14 cellular contexts compared by ENCODE assay signal in genomic region chr1:38997901-38998190, GRCh38. TPM values are rescaled to one million over a fixed set of nuclear protein-coding genes. Genes with fewer than 3 reads are reported as not detected.
DNase-seq lines count a peak whose midpoint lies in the region; ATAC-seq and TF ChIP-seq lines count a peak whose summit lies in the region.
"Had no signal": no experiment of that assay in that cellular context is flagged by ENCODE, and none has a peak within 500 bp of the region (broad histone marks: within the 10 kb centered on the region; RNA-seq: fewer than 3 reads in every experiment).

No MANE protein-coding gene starts in this region.

- H3K27ac ChIP-seq in CD8-positive, alpha-beta memory T cell (ENCODE audit: low read depth, low read length), result no peak overlapping the region
- no peak overlapping the region for H3K27ac ChIP-seq in adrenal gland
- H3K27ac ChIP-seq: neutrophil had no signal

- H3K36me3 ChIP-seq in CD8-positive, alpha-beta memory T cell (ENCODE audit: insufficient read depth, low read length), result peaks cover 35% of the 10 kb centered on the region
- peaks cover 0 to 56% of the 10 kb centered on the region in 2 donors for H3K36me3 ChIP-seq in adrenal gland (replicated peaks in 1 of 2)

- H3K27me3 ChIP-seq in CD8-positive, alpha-beta memory T cell (ENCODE audit: insufficient read depth, low read length, poor library complexity, severe bottlenecking), result no peaks in the 10 kb centered on the region
- H3K27me3 ChIP-seq in adrenal gland, result no peaks in the 10 kb centered on the region
- H3K27me3 ChIP-seq: neutrophil had no signal

- TF ChIP-seq CTCF in adrenal gland (IDR thresholded peaks at IDR 0.05), result no peak

- peak overlapping the region in 7 of 8 donors; percentile 73 to 94 (median 86) for H3K27ac Mint-ChIP-seq in CD8-positive, alpha-beta memory T cell
- H3K27ac Mint-ChIP-seq in T-cell, result peak overlapping the region; percentile 93 to 96
- H3K27ac Mint-ChIP-seq: stimulated activated naive B cell treated with anti-CD40 and anti-IgM and Interleukin-4, amounts not matched to agents 10 μg/mL and 1 μg/mL and 100 μg/mL, for 72 hours had no signal

- H3K4me1 ChIP-seq in CD8-positive, alpha-beta memory T cell (ENCODE audit: insufficient read depth, low read length), result peaks cover 61% of the 10 kb centered on the region
- H3K4me1 ChIP-seq in adrenal gland (replicated peaks in 1 of 2), result peaks cover 12 to 38% of the 10 kb centered on the region in 2 donors

- intact Hi-C loops in adrenal gland (cut with DNase I), result no loop called here

- ATAC-seq in T-cell (replicated peaks in 1 of 4) (peak in 2 of 4 experiments; percentile 36 to 53), HG03108 (IDR thresholded peaks at IDR 0.05; ENCODE audit: unreplicated experiment) (no peak)
- ATAC-seq: stimulated activated naive B cell treated with anti-CD40 and anti-IgM and Interleukin-4, amounts not matched to agents 10 μg/mL and 1 μg/mL and 100 μg/mL, for 72 hours had no signal

- no peak for TF ChIP-seq POLR2A in adrenal gland (IDR thresholded peaks at IDR 0.05)

- no peaks in the 10 kb centered on the region for H3K9me3 Mint-ChIP-seq in CD8-positive, alpha-beta memory T cell
- no peaks in the 10 kb centered on the region for H3K9me3 Mint-ChIP-seq in T-cell
- H3K9me3 Mint-ChIP-seq: stimulated activated naive B cell treated with anti-CD40 and anti-IgM and Interleukin-4, amounts not matched to agents 10 μg/mL and 1 μg/mL and 100 μg/mL, for 72 hours had no signal

- peaks cover 54 to 79% (median 73%) of the 10 kb centered on the region in 3 donors for H3K4me1 Mint-ChIP-seq in CD8-positive, alpha-beta memory T cell
- peaks cover 56 to 74% (median 67%) of the 10 kb centered on the region in 3 donors for H3K4me1 Mint-ChIP-seq in T-cell

- H3K27me3 Mint-ChIP-seq in CD8-positive, alpha-beta memory T cell, result no peaks in the 10 kb centered on the region
- H3K27me3 Mint-ChIP-seq in T-cell, result no peaks in the 10 kb centered on the region
- H3K27me3 Mint-ChIP-seq: stimulated activated naive B cell treated with anti-CD40 and anti-IgM and Interleukin-4, amounts not matched to agents 10 μg/mL and 1 μg/mL and 100 μg/mL, for 72 hours had no signal

- 47 to 56% (median 49%) methylated on average over 3 of the region's 3 CpGs for WGBS in adrenal gland, 4 donors

- CTCF ChIA-PET in CD8-positive, alpha-beta memory T cell (lab: Charles Lee), result interaction anchor here (0.9 kb wide), 1 partner anchor 94 kb away, joined by 3 read pairs; no protein-coding TSS in a partner anchor
- CTCF ChIA-PET in T-cell (lab: Charles Lee), result interaction anchor here (0.6 to 1.2 kb wide), 4 partner anchors 9 to 261 kb away, joined by 3 to 5 read pairs (median 4); no protein-coding TSS in a partner anchor

- peaks cover 13 to 66% (median 18%) of the 10 kb centered on the region in 3 donors for H3K36me3 Mint-ChIP-seq in CD8-positive, alpha-beta memory T cell
- peaks cover 42% of the 10 kb centered on the region for H3K36me3 Mint-ChIP-seq in T-cell

- no peak overlapping the region for H3K4me3 ChIP-seq in CD8-positive, alpha-beta memory T cell (ENCODE audit: low read length)
- H3K4me3 ChIP-seq in adrenal gland, result no peak overlapping the region

- H3K4me3 Mint-ChIP-seq in CD8-positive, alpha-beta memory T cell, result peak overlapping the region; percentile 28 to 83 (median 79)
- peak overlapping the region; percentile 60 to 76 (median 63) for H3K4me3 Mint-ChIP-seq in T-cell
- H3K4me3 Mint-ChIP-seq: stimulated activated naive B cell treated with anti-CD40 and anti-IgM and Interleukin-4, amounts not matched to agents 10 μg/mL and 1 μg/mL and 100 μg/mL, for 72 hours had no signal

- no peak for DNase-seq in CD8-positive, alpha-beta memory T cell
- no peak for DNase-seq in T-cell
- peak; percentile 27 for DNase-seq in fibroblast of the conjunctiva (ENCODE audit: low read depth)
- peak; percentile 87 for DNase-seq in pons (ENCODE audit: low spot score)
- DNase-seq in NCI-H526 treated with DMSO at 0.1 percent for 48 hours (lab: John Stamatoyannopoulos, UW), result no peak
- no peak for DNase-seq in adrenal gland
- DNase-seq: DMS153; Karpas-422; kidney; NCI-H2081; stimulated activated naive B cell treated with anti-CD40 and anti-IgM and Interleukin-4, amounts not matched to agents 10 μg/mL and 1 μg/mL and 100 μg/mL, for 72 hours had no signal

- no peaks in the 10 kb centered on the region for H3K9me3 ChIP-seq in CD8-positive, alpha-beta memory T cell (ENCODE audit: low read length)
- no peaks in the 10 kb centered on the region for H3K9me3 ChIP-seq in adrenal gland (replicated peaks in 1 of 3)
- H3K9me3 ChIP-seq: neutrophil had no signal

- POLR2A ChIA-PET in CD8-positive, alpha-beta memory T cell (lab: Charles Lee), result interaction anchor here (0.7 to 1.9 kb wide), 2 partner anchors 20 to 29 kb away, joined by 5 to 6 read pairs; partner anchors contain the start of gene NDUFS5
- POLR2A ChIA-PET in T-cell (lab: Charles Lee), result interaction anchor here (0.6 to 1.0 kb wide), 2 partner anchors 29 to 184 kb away, joined by 3 to 5 read pairs; partner anchors contain the start of gene NDUFS5 (in 1 of the 2)

RNA-seq across cellular contexts. Expression of gene AKIRIN1, which starts 6.8 kb away (rescaled TPM):
- total RNA-seq in CD8-positive, alpha-beta memory T cell, result 10 to 100 TPM; 82.6 to 84.2 TPM
- 118 TPM for polyA plus RNA-seq in CD8-positive, alpha-beta memory T cell
- total RNA-seq in T-cell, result 10 to 100 TPM; 62.7 to 79.8 (median 72.7) TPM
- 10 to 100 TPM; 25.8 to 71.3 (median 40.7) TPM for total RNA-seq in adrenal gland
- polyA plus RNA-seq in adrenal gland, result 10 to 100 TPM in 2 of 3 donors, 1 to 10 TPM in 1; 9.1 to 56.0 (median 14.8) TPM

RNA-seq across cellular contexts. Expression of gene NDUFS5, which starts 28.3 kb away (rescaled TPM):
- 100 to 1,000 TPM; 174 to 192 TPM for total RNA-seq in CD8-positive, alpha-beta memory T cell
- polyA plus RNA-seq in CD8-positive, alpha-beta memory T cell, result 594 TPM
- total RNA-seq in T-cell (100 to 1,000 TPM in 3 of 5 donors, 10 to 100 TPM in 2; 95.3 to 120 (median 101) TPM), adrenal gland (100 to 1,000 TPM; 201 to 672 (median 275) TPM)
- polyA plus RNA-seq in adrenal gland, result 1,000 to 10,000 TPM in 2 of 3 donors, 100 to 1,000 TPM in 1; 659 to 1,638 (median 1,300) TPM

RNA-seq across cellular contexts. Expression of gene RHBDL2, which starts 56.2 kb away (rescaled TPM):
- not detected for total RNA-seq in CD8-positive, alpha-beta memory T cell
- not detected for polyA plus RNA-seq in CD8-positive, alpha-beta memory T cell
- total RNA-seq in T-cell (not detected), adrenal gland (under 1 TPM in 3 of 8 donors, not detected in 5; 0.11 to 0.69 (median 0.61) TPM)
- under 1 TPM; 0.07 to 0.35 (median 0.24) TPM for polyA plus RNA-seq in adrenal gland
- total RNA-seq: activated CD8-positive, alpha-beta memory T cell treated with anti-CD3 and anti-CD28 coated beads for 36 hours had no signal

Comparison
In these comparisons a context has a peak if more than half of its experiments do, and no peak if none do; other contexts are left out.
1. DNase-seq: peak in fibroblast of the conjunctiva (single experiment) and pons (single experiment); none in CD8-positive, alpha-beta memory T cell (0 of 5), T-cell (0 of 34), NCI-H526 treated with DMSO at 0.1 percent for 48 hours (single experiment) and adrenal gland (0 of 7).